In the genomic region with DNA sequence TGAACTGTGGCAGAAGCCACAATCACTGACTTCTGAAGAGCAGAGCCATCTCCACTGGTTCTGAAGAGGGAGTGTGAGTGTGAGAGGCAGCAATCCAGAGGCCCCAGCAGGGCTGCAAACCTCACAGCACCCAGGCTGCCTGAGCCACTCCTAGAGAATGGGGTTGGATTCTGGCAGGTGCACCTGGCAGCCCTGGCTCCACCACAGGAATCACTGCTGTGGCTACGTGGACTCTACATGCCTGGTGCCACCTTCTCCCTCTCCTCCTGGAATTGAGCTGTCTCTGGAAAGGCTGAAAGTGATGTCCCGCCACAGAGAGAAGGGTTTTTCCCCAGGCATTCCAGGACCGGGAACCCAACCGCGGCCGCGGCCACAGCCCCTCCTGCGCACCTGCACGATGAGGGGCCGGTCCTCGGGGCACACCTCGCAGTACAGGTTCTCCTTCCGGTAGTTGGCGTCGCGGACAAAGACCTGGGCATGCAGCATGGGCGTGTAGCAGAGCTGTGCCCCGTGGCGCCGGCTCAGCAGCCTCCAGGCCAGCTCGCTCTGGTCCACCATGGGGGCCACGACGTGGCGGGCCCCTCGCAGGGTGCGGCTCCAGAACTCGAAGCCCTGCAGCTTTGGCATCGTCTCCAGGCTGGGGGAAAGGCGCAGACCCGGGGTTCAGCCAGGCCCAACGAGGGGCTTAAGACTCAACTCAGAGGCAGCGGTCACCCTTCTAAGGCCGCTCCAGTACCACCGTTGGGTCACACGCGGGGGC, we compare ENCODE assay signal across 8 cellular contexts. TPM values are rescaled to one million over a fixed set of nuclear protein-coding genes. Genes with fewer than 3 reads are reported as not detected.
DNase-seq lines count a peak whose midpoint lies in the region; ATAC-seq and TF ChIP-seq lines count a peak whose summit lies in the region.

No MANE protein-coding gene starts in this region.

- H3K36me3 ChIP-seq in right atrium auricular region (peaks cover 22% of the 10 kb centered on the region), spleen (peaks cover 0 to 46% (median 38%) of the 10 kb centered on the region in 6 donors)

- WGBS in spleen, 5 donors = 41 to 57% (median 51%) methylated on average over 17 to 36 of the region's 36 CpGs

- H3K27me3 ChIP-seq in right atrium auricular region = no peaks in the 10 kb centered on the region
- H3K27me3 ChIP-seq in spleen (replicated peaks in 1 of 7) = no peaks in the 10 kb centered on the region

- H3K4me1 Mint-ChIP-seq in activated T-cell treated with anti-CD3 and anti-CD28 coated beads, Interleukin-2, amount 50 U/mL, for 4 hours (ENCODE audit: low read depth) = peaks cover 13% of the 10 kb centered on the region
- H3K4me1 Mint-ChIP-seq in T-helper 17 cell = peaks cover 6% of the 10 kb centered on the region

- H3K27ac Mint-ChIP-seq in T-helper 17 cell = peak overlapping the region; percentile 14

- peak overlapping the region; percentile 80 for H3K4me3 Mint-ChIP-seq in activated T-cell treated with anti-CD3 and anti-CD28 coated beads, Interleukin-2, amount 50 U/mL, for 4 hours
- peak overlapping the region; percentile 70 for H3K4me3 Mint-ChIP-seq in T-helper 17 cell

- H3K27ac ChIP-seq in right atrium auricular region (peak overlapping the region; percentile 63 to 81), spleen (peak overlapping the region in 7 of 8 donors; percentile 88 to 94 (median 91))

- H3K36me3 Mint-ChIP-seq in activated T-cell treated with anti-CD3 and anti-CD28 coated beads, Interleukin-2, amount 50 U/mL, for 4 hours (ENCODE audit: insufficient read depth) = peaks cover 4% of the 10 kb centered on the region
- H3K36me3 Mint-ChIP-seq in T-helper 17 cell (ENCODE audit: low read depth) = peaks cover 2% of the 10 kb centered on the region

- no peaks in the 10 kb centered on the region for H3K27me3 Mint-ChIP-seq in activated T-cell treated with anti-CD3 and anti-CD28 coated beads, Interleukin-2, amount 50 U/mL, for 4 hours (ENCODE audit: low read depth)
- no peaks in the 10 kb centered on the region for H3K27me3 Mint-ChIP-seq in T-helper 17 cell

- intact Hi-C loops in spleen (cut with DNase I; ENCODE audit: low total_unique reads) = no loop called here

- H3K4me1 ChIP-seq in right atrium auricular region = peaks cover 0 to 31% of the 10 kb centered on the region in 2 donors
- peaks cover 17 to 51% (median 35%) of the 10 kb centered on the region in 6 donors for H3K4me1 ChIP-seq in spleen

- H3K9me3 Mint-ChIP-seq in activated T-cell treated with anti-CD3 and anti-CD28 coated beads, Interleukin-2, amount 50 U/mL, for 4 hours = no peaks in the 10 kb centered on the region

- no peak for DNase-seq in activated T-cell treated with anti-CD3 and anti-CD28 coated beads, Interleukin-2, amount 50 U/mL, for 4 hours
- no peak for DNase-seq in activated T-cell treated with anti-CD3 and anti-CD28 coated beads, Interleukin-2, amount 50 U/mL, for 1 hour
- DNase-seq in T-helper 17 cell = no peak
- no peak for DNase-seq in right atrium auricular region (ENCODE audit: low spot score)
- DNase-seq in spleen = no peak
- no peak for DNase-seq in inferior parietal cortex (ENCODE audit: extremely low spot score)
- DNase-seq in DMS79 (lab: John Stamatoyannopoulos, UW) = no peak

- no peak for TF ChIP-seq POLR2A in spleen (IDR thresholded peaks at IDR 0.05)

- H3K4me3 ChIP-seq in right atrium auricular region (peak overlapping the region; percentile 77 to 89), spleen (peak overlapping the region; percentile 73 to 96 (median 91))

- no peaks in the 10 kb centered on the region for H3K9me3 ChIP-seq in T-helper 17 cell (ENCODE audit: control insufficient read depth, low read length, poor library complexity, severe bottlenecking)
- no peaks in the 10 kb centered on the region for H3K9me3 ChIP-seq in right atrium auricular region
- no peaks in the 10 kb centered on the region for H3K9me3 ChIP-seq in spleen

- TF ChIP-seq CTCF in right atrium auricular region (IDR thresholded peaks at IDR 0.05) (no peak), spleen (IDR thresholded peaks at IDR 0.05 in 8 of 11, conservative IDR thresholded peaks at IDR 0.05 in 3 of 11) (no peak)

- no peak for ATAC-seq in activated T-cell treated with anti-CD3 and anti-CD28 coated beads, Interleukin-2, amount 50 U/mL, for 4 hours
- ATAC-seq in T-helper 17 cell (no peak), GM21576 (IDR thresholded peaks at IDR 0.05; ENCODE audit: unreplicated experiment) (no peak)

RNA-seq across cellular contexts. Expression of a gene that starts 1.0 kb away (rescaled TPM):
- 100 to 1,000 TPM; 323 to 369 (median 326) TPM for total RNA-seq in activated T-cell treated with anti-CD3 and anti-CD28 coated beads, Interleukin-2, amount 50 U/mL, for 4 hours
- total RNA-seq in T-helper 17 cell (100 to 1,000 TPM; 130 to 131 TPM), right atrium auricular region (10 to 100 TPM; 33.3 to 45.7 TPM), spleen (100 to 1,000 TPM in 3 of 7 donors, 10 to 100 TPM in 4; 76.4 to 114 (median 87.9) TPM)
- 100 to 1,000 TPM; 130 to 174 (median 173) TPM for polyA plus RNA-seq in spleen

RNA-seq across cellular contexts. Expression of a gene that starts 12.9 kb away (rescaled TPM):
- 100 to 1,000 TPM; 172 to 183 (median 177) TPM for total RNA-seq in activated T-cell treated with anti-CD3 and anti-CD28 coated beads, Interleukin-2, amount 50 U/mL, for 4 hours
- total RNA-seq in T-helper 17 cell = 10 to 100 TPM; 63.2 to 66.1 TPM
- total RNA-seq in right atrium auricular region = 10 to 100 TPM; 79.5 to 90.8 TPM
- 10 to 100 TPM; 61.5 to 77.2 (median 66.5) TPM for total RNA-seq in spleen
- polyA plus RNA-seq in spleen = 100 to 1,000 TPM in 1 of 3 donors, 10 to 100 TPM in 2; 69.5 to 109 (median 95.4) TPM

RNA-seq across cellular contexts. Expression of a gene that starts 13.0 kb away (rescaled TPM):
- total RNA-seq in activated T-cell treated with anti-CD3 and anti-CD28 coated beads, Interleukin-2, amount 50 U/mL, for 4 hours = 10 to 100 TPM; 20.3 to 21.5 (median 20.4) TPM
- total RNA-seq in T-helper 17 cell (10 to 100 TPM; 26.5 to 28.3 TPM), right atrium auricular region (10 to 100 TPM; 21.4 to 25.3 TPM), spleen (10 to 100 TPM; 21.4 to 36.3 (median 26.0) TPM)
- polyA plus RNA-seq in spleen = 10 to 100 TPM; 24.5 to 42.3 (median 41.5) TPM

RNA-seq across cellular contexts. Expression of a gene that starts 27.1 kb away (rescaled TPM):
- total RNA-seq in activated T-cell treated with anti-CD3 and anti-CD28 coated beads, Interleukin-2, amount 50 U/mL, for 4 hours = 10 to 100 TPM; 74.2 to 88.6 (median 76.9) TPM
- total RNA-seq in T-helper 17 cell (10 to 100 TPM; 55.6 to 77.5 TPM), right atrium auricular region (100 to 1,000 TPM; 169 to 213 TPM), spleen (10 to 100 TPM; 44.2 to 82.5 (median 54.9) TPM)
- polyA plus RNA-seq in spleen = 10 to 100 TPM; 74.8 to 88.0 (median 87.6) TPM

RNA-seq across cellular contexts. Expression of a gene that starts 33.1 kb away (rescaled TPM):
- 1 to 10 TPM; 4.1 to 7.7 (median 4.8) TPM for total RNA-seq in activated T-cell treated with anti-CD3 and anti-CD28 coated beads, Interleukin-2, amount 50 U/mL, for 4 hours
- total RNA-seq in T-helper 17 cell (1 to 10 TPM; 2.6 to 3.1 TPM), right atrium auricular region (1 to 10 TPM in 1 of 2 donors, under 1 TPM in 1; 0.93 to 2.6 TPM), spleen (1 to 10 TPM in 2 of 7 donors, under 1 TPM in 3, not detected in 2; 0.60 to 1.4 (median 0.66) TPM)
- 1 to 10 TPM; 1.0 to 3.4 (median 2.0) TPM for polyA plus RNA-seq in spleen
